8 cellular contexts compared by ENCODE assay signal in the genomic region with DNA sequence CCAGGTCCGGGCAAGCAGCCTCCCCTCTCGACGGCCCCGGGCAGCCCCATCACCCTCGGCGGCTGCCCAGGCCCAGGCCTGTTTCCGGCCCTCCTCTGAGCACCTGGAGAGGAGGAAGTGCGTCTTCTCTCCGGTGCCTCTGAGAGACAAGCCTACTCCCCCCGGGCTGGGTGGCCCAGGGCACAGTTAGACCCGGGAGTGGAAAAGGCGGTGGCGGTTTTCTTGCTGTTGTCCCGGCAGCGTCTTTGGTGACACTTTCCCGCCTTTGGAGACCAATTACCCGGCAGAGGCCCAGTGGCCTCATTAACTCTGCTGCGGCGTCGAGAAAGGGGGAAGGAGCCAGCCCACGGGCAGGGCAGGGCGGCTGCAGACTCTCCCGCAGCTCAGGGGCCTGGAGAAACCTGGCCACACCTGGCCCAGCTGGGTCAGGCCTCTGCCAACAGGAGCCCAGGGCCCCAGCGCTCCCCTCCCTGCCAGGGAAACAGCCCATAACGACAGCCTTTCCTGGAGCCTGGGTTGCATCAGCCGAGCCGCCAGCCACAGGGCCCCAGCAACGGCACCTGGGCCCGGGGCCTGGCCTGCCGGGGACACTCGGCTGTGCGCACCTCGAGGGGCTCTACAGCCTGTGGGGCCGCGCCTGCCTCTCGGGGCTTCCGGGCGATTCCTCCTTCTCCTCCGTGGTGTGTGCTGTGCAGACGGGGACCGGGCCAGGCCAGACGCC. TPM values are rescaled to one million over a fixed set of nuclear protein-coding genes. Genes with fewer than 3 reads are reported as not detected.
DNase-seq lines count a peak whose midpoint lies in the region; ATAC-seq and TF ChIP-seq lines count a peak whose summit lies in the region.

No MANE protein-coding gene starts in this region.

- ATAC-seq in mucosa of descending colon, result peak; percentile 85
- ATAC-seq in HG03159 (IDR thresholded peaks at IDR 0.05; ENCODE audit: unreplicated experiment), result no peak

- no peaks in the 10 kb centered on the region for H3K36me3 ChIP-seq in mucosa of descending colon (ENCODE audit: low read depth)

- no peak overlapping the region for H3K4me3 ChIP-seq in mucosa of descending colon

- H3K4me1 ChIP-seq in mucosa of descending colon (ENCODE audit: low read depth), result peaks cover 27% of the 10 kb centered on the region

- in situ Hi-C loops in GM18951 (cut with MboI; ENCODE audit: low sequenced_read_pairs, unreplicated experiment), result no loop called here

- H3K9me3 ChIP-seq in mucosa of descending colon, result no peaks in the 10 kb centered on the region

- DNase-seq in NCI-H2196 treated with DMSO at 0.1 percent for 48 hours (lab: John Stamatoyannopoulos, UW; ENCODE audit: unreplicated experiment), result peak; percentile 71
- DNase-seq in activated T-cell treated with anti-CD3 and anti-CD28 coated beads for 48 hours (ENCODE audit: low read depth), result peak; percentile 49
- DNase-seq in mucosa of descending colon, result peak; percentile 84 to 92 (median 91)
- DNase-seq in CD1c-positive myeloid dendritic cell (ENCODE audit: extremely low spot score), result no peak
- DNase-seq in NCI-H226, result no peak
- no peak for DNase-seq in AML-193 (lab: John Stamatoyannopoulos, UW)

- no peak for TF ChIP-seq CTCF in mucosa of descending colon (IDR thresholded peaks at IDR 0.05)

- peak; percentile 38 for TF ChIP-seq POLR2A in GM18951 (IDR thresholded peaks at IDR 0.05; ENCODE audit: extremely low read depth, insufficient read depth, insufficient read length)

- intact Hi-C loops in mucosa of descending colon (cut with DNase I, micrococcal nuclease), result no loop called here

RNA-seq across cellular contexts. Expression of gene C1orf159, which starts 28.4 kb away (rescaled TPM):
- total RNA-seq in mucosa of descending colon, result 10 to 100 TPM; 18.4 to 25.3 (median 24.0) TPM

RNA-seq across cellular contexts. Expression of gene TTLL10, which starts 29.4 kb away (rescaled TPM):
- 1 to 10 TPM in 2 of 3 donors, under 1 TPM in 1; 0.32 to 4.4 (median 1.8) TPM for total RNA-seq in mucosa of descending colon

Comparison
In these comparisons a context has a peak if more than half of its experiments do, and no peak if none do; other contexts are left out.
1. DNase-seq: peak in NCI-H2196 treated with DMSO at 0.1 percent for 48 hours (single experiment), activated T-cell treated with anti-CD3 and anti-CD28 coated beads for 48 hours (single experiment) and mucosa of descending colon (3 of 3); none in CD1c-positive myeloid dendritic cell (single experiment), NCI-H226 (single experiment) and AML-193 (0 of 2).